20 cellular contexts compared by ENCODE assay signal in genomic region chr5:157600252-157600651, GRCh38. TPM values are rescaled to one million over a fixed set of nuclear protein-coding genes. Genes with fewer than 3 reads are reported as not detected.
DNase-seq lines count a peak whose midpoint lies in the region; ATAC-seq and TF ChIP-seq lines count a peak whose summit lies in the region.
"Had no signal": no experiment of that assay in that cellular context is flagged by ENCODE, and none has a peak within 500 bp of the region (broad histone marks: within the 10 kb centered on the region; RNA-seq: fewer than 3 reads in every experiment).

No MANE protein-coding gene starts in this region.

- no peaks in the 10 kb centered on the region for H3K27me3 ChIP-seq in prostate gland (replicated peaks; ENCODE audit: insufficient read depth)

- H3K9me2 ChIP-seq in OCI-LY7 (ENCODE audit: insufficient read depth, low read length): no peaks in the 10 kb centered on the region
- H3K9me2 ChIP-seq: SK-N-SH had no signal

- H3K4me2 ChIP-seq in OCI-LY7 (ENCODE audit: low read length): 0 out of 2 replicates have a peak overlapping the region, but pooled peaks have one; percentile 3
- H3K4me2 ChIP-seq: SK-N-SH had no signal

- peak overlapping the region; percentile 32 for H3K27ac Mint-ChIP-seq in activated naive CD8-positive, alpha-beta T cell treated with anti-CD3 and anti-CD28 coated beads, Interleukin-2, amount 10 ng/mL, durations not matched to agents 7 days and 5 days
- H3K27ac Mint-ChIP-seq in stimulated activated naive CD8-positive, alpha-beta T cell treated with anti-CD3 and anti-CD28 coated beads, Interleukin-15, Interleukin-2, amounts not matched to agents 100 ng/mL and 50 ng/mL, for 24 hours: peak overlapping the region; percentile 90

- H3K36me3 ChIP-seq in OCI-LY7 (ENCODE audit: insufficient read depth, low read length): no peaks in the 10 kb centered on the region
- H3K36me3 ChIP-seq in prostate gland: no peaks in the 10 kb centered on the region

- peaks cover 90% of the 10 kb centered on the region for H3K4me1 ChIP-seq in OCI-LY7 (ENCODE audit: insufficient read depth, low read length, poor library complexity, severe bottlenecking)
- no peaks in the 10 kb centered on the region for H3K4me1 ChIP-seq in prostate gland (replicated peaks)

- no peak for TF ChIP-seq CTCF in OCI-LY7 (conservative IDR thresholded peaks at IDR 0.05; ENCODE audit: low read length)
- no peak for TF ChIP-seq CTCF in prostate gland (IDR thresholded peaks at IDR 0.05)

- no peak overlapping the region for H3K4me3 Mint-ChIP-seq in activated naive CD8-positive, alpha-beta T cell treated with anti-CD3 and anti-CD28 coated beads, Interleukin-2, amount 10 ng/mL, durations not matched to agents 7 days and 5 days
- no peak overlapping the region for H3K4me3 Mint-ChIP-seq in stimulated activated naive CD8-positive, alpha-beta T cell treated with anti-CD3 and anti-CD28 coated beads, Interleukin-15, Interleukin-2, amounts not matched to agents 100 ng/mL and 50 ng/mL, for 24 hours
- H3K4me3 Mint-ChIP-seq: effector memory CD8-positive, alpha-beta T cell had no signal

- H3K36me3 Mint-ChIP-seq in activated naive CD8-positive, alpha-beta T cell treated with anti-CD3 and anti-CD28 coated beads, Interleukin-2, amount 10 ng/mL, durations not matched to agents 7 days and 5 days: peaks cover 20% of the 10 kb centered on the region
- H3K36me3 Mint-ChIP-seq in stimulated activated naive CD8-positive, alpha-beta T cell treated with anti-CD3 and anti-CD28 coated beads, Interleukin-15, Interleukin-2, amounts not matched to agents 100 ng/mL and 50 ng/mL, for 24 hours (ENCODE audit: low read depth): no peaks in the 10 kb centered on the region

- H2AFZ ChIP-seq in OCI-LY7 (ENCODE audit: low read length): peak overlapping the region; percentile 48; the same call in 1 of the 2 replicates

- no TSS peak for BruUV-seq in OCI-LY7 (replicated peaks; lab: Mats Ljungman, UMichigan)

- no peak for TF ChIP-seq POLR2A in prostate gland (IDR thresholded peaks at IDR 0.05)

- H3K4me1 Mint-ChIP-seq in activated naive CD8-positive, alpha-beta T cell treated with anti-CD3 and anti-CD28 coated beads, Interleukin-2, amount 10 ng/mL, durations not matched to agents 7 days and 5 days: peaks cover 79% of the 10 kb centered on the region
- peaks cover 96% of the 10 kb centered on the region for H3K4me1 Mint-ChIP-seq in stimulated activated naive CD8-positive, alpha-beta T cell treated with anti-CD3 and anti-CD28 coated beads, Interleukin-15, Interleukin-2, amounts not matched to agents 100 ng/mL and 50 ng/mL, for 24 hours (ENCODE audit: low read depth)

- peaks cover 1% of the 10 kb centered on the region for H3K9me3 Mint-ChIP-seq in activated naive CD8-positive, alpha-beta T cell treated with anti-CD3 and anti-CD28 coated beads, Interleukin-2, amount 10 ng/mL, durations not matched to agents 7 days and 5 days
- H3K9me3 Mint-ChIP-seq in stimulated activated naive CD8-positive, alpha-beta T cell treated with anti-CD3 and anti-CD28 coated beads, Interleukin-15, Interleukin-2, amounts not matched to agents 100 ng/mL and 50 ng/mL, for 24 hours: peaks cover 4% of the 10 kb centered on the region
- H3K9me3 Mint-ChIP-seq: effector memory CD8-positive, alpha-beta T cell had no signal

- no peaks in the 10 kb centered on the region for H3K27me3 Mint-ChIP-seq in activated naive CD8-positive, alpha-beta T cell treated with anti-CD3 and anti-CD28 coated beads, Interleukin-2, amount 10 ng/mL, durations not matched to agents 7 days and 5 days
- H3K27me3 Mint-ChIP-seq in stimulated activated naive CD8-positive, alpha-beta T cell treated with anti-CD3 and anti-CD28 coated beads, Interleukin-15, Interleukin-2, amounts not matched to agents 100 ng/mL and 50 ng/mL, for 24 hours: no peaks in the 10 kb centered on the region
- H3K27me3 Mint-ChIP-seq: effector memory CD8-positive, alpha-beta T cell had no signal

- H3K79me2 ChIP-seq in OCI-LY7 (ENCODE audit: insufficient read depth, low read depth, low read length): no peaks in the 10 kb centered on the region

- POLR2A ChIA-PET in OCI-LY7 (lab: Charles Lee): interaction anchor here (0.6 kb wide), 2 partner anchors 60 to 146 kb away, joined by 3 read pairs; no protein-coding TSS in a partner anchor
- POLR2A ChIA-PET in activated naive CD8-positive, alpha-beta T cell treated with anti-CD3 and anti-CD28 coated beads, Interleukin-2, amount 10 ng/mL, durations not matched to agents 7 days and 5 days (lab: Charles Lee): no interaction called here

- intact Hi-C loops in OCI-LY7 (cut with micrococcal nuclease; ENCODE audit: unreplicated experiment): loop anchor here (5.0 kb wide), 2 partner anchors 127 to 142 kb away; partner anchors contain the start of gene LSM11
- intact Hi-C loops in prostate gland (cut with DNase I): no loop called here

- H3K9me3 ChIP-seq in OCI-LY7 (ENCODE audit: low read length) (no peaks in the 10 kb centered on the region), prostate gland (no peaks in the 10 kb centered on the region)
- H3K9me3 ChIP-seq: SK-N-SH had no signal

- no peak for ATAC-seq in activated naive CD8-positive, alpha-beta T cell treated with anti-CD3 and anti-CD28 coated beads, Interleukin-2, amount 10 ng/mL, durations not matched to agents 7 days and 5 days (ENCODE audit: low read depth)
- ATAC-seq: effector memory CD8-positive, alpha-beta T cell; Panc1 had no signal

- CTCF ChIA-PET in OCI-LY7 (lab: Charles Lee; ENCODE audit: unreplicated experiment): no interaction called here

- no peaks in the 10 kb centered on the region for H4K20me1 ChIP-seq in OCI-LY7 (ENCODE audit: insufficient read depth, low read length)

- H3K27ac ChIP-seq in OCI-LY7 (ENCODE audit: low read depth, low read length, poor library complexity, severe bottlenecking) (peak overlapping the region; percentile 14), prostate gland (no peak overlapping the region)

- DNase-seq in stimulated activated CD4-positive, alpha-beta T cell treated with anti-CD3 and anti-CD28 coated beads, Interleukin-2, amount 100 ng/mL, for 4 hours (ENCODE audit: low read depth): peak; percentile 36
- DNase-seq in stimulated activated CD4-positive, alpha-beta T cell treated with anti-CD3 and anti-CD28 coated beads, Interleukin-4, amount 100 ng/mL, for 1 hour: no peak
- DNase-seq in OCI-LY7 (ENCODE audit: low spot score) (no peak), NCI-H510A (lab: John Stamatoyannopoulos, UW) (no peak), NCI-H187 (lab: John Stamatoyannopoulos, UW) (no peak), prostate gland (ENCODE audit: low spot score) (no peak)
- DNase-seq in activated naive CD8-positive, alpha-beta T cell treated with anti-CD3 and anti-CD28 coated beads, Interleukin-2, amount 10 ng/mL, durations not matched to agents 7 days and 5 days: no peak
- DNase-seq: cerebellar nuclear complex; effector memory CD8-positive, alpha-beta T cell; GF-D8; H7; islet precursor cell; MM.1S; NCI-H2081; NCI-H524 treated with DMSO at 0.1 percent for 48 hours; SK-N-SH had no signal

- 94% methylated on average over 1 of the region's 1 CpG for WGBS in prostate gland

- no peak overlapping the region for H3K4me3 ChIP-seq in OCI-LY7 (ENCODE audit: low read depth, low read length, poor library complexity, severe bottlenecking)
- no peak overlapping the region for H3K4me3 ChIP-seq in prostate gland

RNA-seq across cellular contexts. Expression of gene ADAM19, which starts 24.7 kb away (rescaled TPM):
- 19.0 and 24.2 TPM in 2 replicates for total RNA-seq in OCI-LY7 (2014; rRNA removed; shearing (Covaris generic))
- 78.3 and 103 TPM in 2 replicates for total RNA-seq in OCI-LY7 (2022)
- total RNA-seq in activated naive CD8-positive, alpha-beta T cell treated with anti-CD3 and anti-CD28 coated beads, Interleukin-2, amount 10 ng/mL, durations not matched to agents 7 days and 5 days: 10 to 100 TPM; 28.3 to 29.0 TPM
- 1 to 10 TPM; 1.9 to 8.1 TPM for total RNA-seq in prostate gland

RNA-seq across cellular contexts. Expression of gene SOX30, which starts 52.0 kb away (rescaled TPM):
- total RNA-seq in OCI-LY7 (2014; rRNA removed; shearing (Covaris generic)): 0.16 TPM in 1 of 2 replicates, not detected in the other
- total RNA-seq in OCI-LY7 (2022) (0.13 and 0.29 TPM in 2 replicates), prostate gland (10 to 100 TPM in 1 of 2 donors, not detected in 1; 14.4 TPM)
- under 1 TPM in 1 of 2 experiments, not detected in 1; 0.09 TPM for total RNA-seq in activated naive CD8-positive, alpha-beta T cell treated with anti-CD3 and anti-CD28 coated beads, Interleukin-2, amount 10 ng/mL, durations not matched to agents 7 days and 5 days
- total RNA-seq: lung microvascular endothelial cell, temporal lobe had no signal
